Comparison of ENCODE assay signal across 6 cellular contexts in genomic region chr6:99079058-99079457, GRCh38.
"Had no signal": no experiment of that assay in that cellular context is flagged by ENCODE, and none has a peak within 500 bp of the region (broad histone marks: within the 10 kb centered on the region; RNA-seq: fewer than 3 reads in every experiment).

No MANE protein-coding gene starts in this region.

- H3K4me2 ChIP-seq: KMS-11 had no signal

- H3K9ac ChIP-seq: KMS-11 had no signal

- H3K27ac ChIP-seq: HL-60, KMS-11 had no signal

- DNase-seq: IMR-90, KBM-7, KG1 had no signal

- FAIRE-seq: HTR-8/SVneo had no signal
